ENCODE assay signal across 23 cellular contexts in the genomic region with DNA sequence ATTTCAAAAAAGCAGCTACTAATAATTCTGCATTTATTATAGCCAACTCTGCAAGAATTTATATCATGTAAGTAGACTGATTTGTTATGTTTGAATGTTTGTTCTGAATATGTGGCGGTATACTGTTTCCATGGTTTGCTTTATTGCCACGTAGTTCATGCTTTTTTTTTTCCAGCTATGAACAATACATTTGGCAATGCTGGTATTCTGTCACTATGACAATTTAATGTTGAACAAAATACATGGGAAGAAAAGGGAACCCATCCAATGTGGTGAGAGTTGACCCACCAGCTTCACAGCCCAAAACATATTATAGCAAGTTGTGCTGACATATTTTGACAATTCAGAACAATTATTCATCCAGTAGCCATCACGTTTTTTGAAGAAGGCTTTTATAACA.
"Had no signal": no experiment of that assay in that cellular context is flagged by ENCODE, and none has a peak within 500 bp of the region (broad histone marks: within the 10 kb centered on the region; RNA-seq: fewer than 3 reads in every experiment).

No MANE protein-coding gene starts in this region.

- ATAC-seq: activated T-cell treated with anti-CD3 and anti-CD28 coated beads, Interleukin-2, amount 50 U/mL, for 4 hours; T-cell had no signal

- DNase-seq: activated CD4-positive, alpha-beta memory T cell treated with anti-CD3 and anti-CD28 coated beads for 36 hours; activated CD4-positive, alpha-beta T cell treated with anti-CD3 and anti-CD28 coated beads, Interleukin-2, amount 10 ng/mL, durations not matched to agents 7 days and 5 days; activated CD4-positive, CD25-positive, alpha-beta regulatory T cell; activated CD8-positive, alpha-beta memory T cell treated with anti-CD3 and anti-CD28 coated beads for 24 hours; activated effector memory CD4-positive, alpha-beta T cell treated with anti-CD3 and anti-CD28 coated beads, Interleukin-2, amount 50 U/mL, for 16 hours; activated naive CD4-positive, alpha-beta T cell treated with Interleukin-2 at 50 U/mL for 16 hours; activated T-cell treated with anti-CD3 and anti-CD28 coated beads, Interleukin-2, amount 50 U/mL, for 4 hours; brain microvascular endothelial cell; caudate nucleus; Karpas-422; MM.1S; NCI-H1105; NCI-H1436; NCI-H1694 treated with DMSO at 0.1 percent for 48 hours; NCI-H2029 treated with DMSO at 0.1 percent for 48 hours; NCI-H345; NCI-H510A; NCI-H526 treated with DMSO at 0.1 percent for 48 hours; NCI-H82; T-cell had no signal

- H3K27ac Mint-ChIP-seq: activated CD4-positive, alpha-beta memory T cell treated with anti-CD3 and anti-CD28 coated beads for 36 hours; activated CD4-positive, alpha-beta T cell treated with anti-CD3 and anti-CD28 coated beads, Interleukin-2, amount 10 ng/mL, durations not matched to agents 7 days and 5 days; activated naive CD8-positive, alpha-beta T cell; T-cell had no signal

- H3K4me3 Mint-ChIP-seq: activated CD4-positive, alpha-beta memory T cell treated with anti-CD3 and anti-CD28 coated beads for 36 hours; activated CD4-positive, alpha-beta T cell treated with anti-CD3 and anti-CD28 coated beads, Interleukin-2, amount 10 ng/mL, durations not matched to agents 7 days and 5 days; activated naive CD8-positive, alpha-beta T cell; activated T-cell treated with anti-CD3 and anti-CD28 coated beads, Interleukin-2, amount 50 U/mL, for 4 hours; T-cell had no signal

- H3K27ac ChIP-seq: brain microvascular endothelial cell, SK-N-MC, VCaP had no signal

- H3K4me3 ChIP-seq: SK-N-MC had no signal

- H3K9me3 Mint-ChIP-seq: activated CD4-positive, alpha-beta memory T cell treated with anti-CD3 and anti-CD28 coated beads for 36 hours; activated CD4-positive, alpha-beta T cell treated with anti-CD3 and anti-CD28 coated beads, Interleukin-2, amount 10 ng/mL, durations not matched to agents 7 days and 5 days; activated T-cell treated with anti-CD3 and anti-CD28 coated beads, Interleukin-2, amount 50 U/mL, for 4 hours; T-cell had no signal

- H3K36me3 ChIP-seq: brain microvascular endothelial cell had no signal

- H3K4me1 Mint-ChIP-seq: activated CD4-positive, alpha-beta T cell treated with anti-CD3 and anti-CD28 coated beads, Interleukin-2, amount 10 ng/mL, durations not matched to agents 7 days and 5 days had no signal

- H3K36me3 Mint-ChIP-seq: activated CD4-positive, alpha-beta memory T cell treated with anti-CD3 and anti-CD28 coated beads for 36 hours; T-cell had no signal
